ENCODE assay signal across 15 cellular contexts in the genomic region with DNA sequence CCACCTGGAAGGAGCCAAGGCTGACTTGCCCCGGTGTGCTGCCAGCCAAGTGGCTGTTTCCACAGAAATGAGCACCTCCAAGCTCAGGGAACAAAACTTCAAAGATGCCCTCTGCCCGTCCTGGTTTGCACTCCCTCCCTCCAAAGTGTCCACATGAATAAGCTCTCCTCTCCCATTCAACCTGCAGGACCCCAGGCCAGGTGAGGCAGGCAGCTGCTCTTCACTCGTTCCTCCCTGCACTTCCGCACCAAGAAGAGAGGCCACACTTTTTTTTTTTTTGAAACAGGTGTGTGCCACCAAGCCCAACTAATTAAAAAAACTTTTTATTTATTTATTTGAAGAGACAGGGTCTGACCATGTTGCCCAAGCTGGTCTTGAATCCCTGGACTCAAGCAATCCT. TPM values are rescaled to one million over a fixed set of nuclear protein-coding genes. Genes with fewer than 3 reads are reported as not detected.
DNase-seq lines count a peak whose midpoint lies in the region; ATAC-seq, FAIRE-seq and TF ChIP-seq lines count a peak whose summit lies in the region.
"Had no signal": no experiment of that assay in that cellular context is flagged by ENCODE, and none has a peak within 500 bp of the region (broad histone marks: within the 10 kb centered on the region; RNA-seq: fewer than 3 reads in every experiment).

No MANE protein-coding gene starts in this region.

- H3K27me3 Mint-ChIP-seq in stimulated activated memory B cell treated with anti-CD40 and anti-IgM and Interleukin-4, amounts not matched to agents 10 μg/mL and 1 μg/mL and 100 μg/mL, for 72 hours = no peaks in the 10 kb centered on the region
- H3K27me3 Mint-ChIP-seq: central memory CD8-positive, alpha-beta T cell had no signal

- no peak for TF ChIP-seq POLR2A in GM12892 (IDR thresholded peaks at IDR 0.05; ENCODE audit: low read depth, low read length)

- no peaks in the 10 kb centered on the region for H4K20me1 ChIP-seq in OCI-LY7 (ENCODE audit: insufficient read depth, low read length)

- intact Hi-C loops in OCI-LY7 (cut with micrococcal nuclease; ENCODE audit: unreplicated experiment) = no loop called here

- peaks cover 25% of the 10 kb centered on the region for H3K4me1 ChIP-seq in OCI-LY7 (ENCODE audit: insufficient read depth, low read length, poor library complexity, severe bottlenecking)

- FAIRE-seq in GM12892 (lab: Jason Lieb, UNC) (peak; percentile 33), GM19239 (lab: Jason Lieb, UNC) (no peak)

- TF ChIP-seq CTCF in OCI-LY7 (conservative IDR thresholded peaks at IDR 0.05; ENCODE audit: low read length) = no peak

- H3K36me3 ChIP-seq in OCI-LY7 (ENCODE audit: insufficient read depth, low read length) = no peaks in the 10 kb centered on the region

- H3K27ac ChIP-seq in OCI-LY7 (ENCODE audit: low read depth, low read length, poor library complexity, severe bottlenecking) = no peak overlapping the region

- H3K9me2 ChIP-seq in OCI-LY7 (ENCODE audit: insufficient read depth, low read length) = no peaks in the 10 kb centered on the region

- CTCF ChIA-PET in OCI-LY7 (lab: Charles Lee; ENCODE audit: unreplicated experiment) = no interaction called here

- H3K36me3 Mint-ChIP-seq in stimulated activated memory B cell treated with anti-CD40 and anti-IgM and Interleukin-4, amounts not matched to agents 10 μg/mL and 1 μg/mL and 100 μg/mL, for 72 hours = no peaks in the 10 kb centered on the region

- H3K79me2 ChIP-seq in OCI-LY7 (ENCODE audit: insufficient read depth, low read depth, low read length) = no peaks in the 10 kb centered on the region

- peak overlapping the region; percentile 91 for H3K27ac Mint-ChIP-seq in stimulated activated memory B cell treated with anti-CD40 and anti-IgM and Interleukin-4, amounts not matched to agents 10 μg/mL and 1 μg/mL and 100 μg/mL, for 72 hours
- H3K27ac Mint-ChIP-seq: activated CD4-positive, alpha-beta memory T cell treated with anti-CD3 and anti-CD28 coated beads, Interleukin-2, amount 10 ng/mL, durations not matched to agents 7 days and 5 days; activated T-cell treated with anti-CD3 and anti-CD28 coated beads, Interleukin-2, amount 50 U/mL, for 72 hours had no signal

- no peaks in the 10 kb centered on the region for H3K9me3 ChIP-seq in OCI-LY7 (ENCODE audit: low read length)

- DNase-seq in GM12892 (ENCODE audit: insufficient read length) (no peak), OCI-LY7 (ENCODE audit: low spot score) (peak; percentile 33), iPS-NIHi7 (ENCODE audit: extremely low spot score) (peak; percentile 5), SKM-1 treated with dmso at 0.1 percent for 144 hours (lab: John Stamatoyannopoulos, UW; ENCODE audit: unreplicated experiment) (no peak), GM19239 (ENCODE audit: insufficient read length, low spot score) (no peak), NCI-H446 (lab: John Stamatoyannopoulos, UW) (no peak)
- DNase-seq: activated CD4-positive, alpha-beta memory T cell treated with anti-CD3 and anti-CD28 coated beads, Interleukin-2, amount 10 ng/mL, durations not matched to agents 7 days and 5 days; activated T-cell treated with anti-CD3 and anti-CD28 coated beads, Interleukin-2, amount 50 U/mL, for 72 hours; DMS 273 treated with DMSO at 0.1 percent for 48 hours; endodermal cell; foreskin melanocyte; NCI-H146; stimulated activated naive CD4-positive, alpha-beta T cell had no signal

- H3K4me3 Mint-ChIP-seq in stimulated activated memory B cell treated with anti-CD40 and anti-IgM and Interleukin-4, amounts not matched to agents 10 μg/mL and 1 μg/mL and 100 μg/mL, for 72 hours = no peak overlapping the region
- H3K4me3 Mint-ChIP-seq: central memory CD8-positive, alpha-beta T cell; endodermal cell had no signal

- ATAC-seq in stimulated activated memory B cell treated with anti-CD40 and anti-IgM and Interleukin-4, amounts not matched to agents 10 μg/mL and 1 μg/mL and 100 μg/mL, for 72 hours = no peak

- no peak overlapping the region for H2AFZ ChIP-seq in OCI-LY7 (ENCODE audit: low read length)

- no peak overlapping the region for H3K4me3 ChIP-seq in OCI-LY7 (ENCODE audit: low read depth, low read length, poor library complexity, severe bottlenecking)

- BruUV-seq in OCI-LY7 (replicated peaks; lab: Mats Ljungman, UMichigan) = no TSS peak

- POLR2A ChIA-PET in OCI-LY7 (lab: Charles Lee) = interaction anchor here (1.1 to 2.4 kb wide), 2 partner anchors 14 to 21 kb away, joined by 3 to 8 read pairs; no protein-coding TSS in a partner anchor

- H3K9me3 Mint-ChIP-seq in stimulated activated memory B cell treated with anti-CD40 and anti-IgM and Interleukin-4, amounts not matched to agents 10 μg/mL and 1 μg/mL and 100 μg/mL, for 72 hours = no peaks in the 10 kb centered on the region
- H3K9me3 Mint-ChIP-seq: activated T-cell treated with anti-CD3 and anti-CD28 coated beads, Interleukin-2, amount 50 U/mL, for 72 hours; central memory CD8-positive, alpha-beta T cell had no signal

- H3K4me2 ChIP-seq in OCI-LY7 (ENCODE audit: low read length) = peak overlapping the region; percentile 60; the same call in 1 of the 2 replicates

- peaks cover 25% of the 10 kb centered on the region for H3K4me1 Mint-ChIP-seq in stimulated activated memory B cell treated with anti-CD40 and anti-IgM and Interleukin-4, amounts not matched to agents 10 μg/mL and 1 μg/mL and 100 μg/mL, for 72 hours

RNA-seq across cellular contexts. Expression of a gene that starts 18.5 kb away (rescaled TPM):
- 39.3 TPM for polyA plus RNA-seq in GM12892 (2012; ENCODE audit: missing spikeins)
- 35.5 and 35.7 TPM in 2 replicates for total RNA-seq in OCI-LY7 (2014; rRNA removed; shearing (Covaris generic))
- 113 and 116 TPM in 2 replicates for total RNA-seq in OCI-LY7 (2022)

Comparison
In these comparisons a context has a peak if more than half of its experiments do, and no peak if none do; other contexts are left out.
1. DNase-seq: peak in OCI-LY7 (single experiment) and iPS-NIHi7 (single experiment); none in GM12892 (single experiment), SKM-1 treated with dmso at 0.1 percent for 144 hours (single experiment), GM19239 (single experiment) and NCI-H446 (0 of 2).